8 cellular contexts compared by ENCODE assay signal in genomic region chr4:55545133-55545532, GRCh38. TPM values are rescaled to one million over a fixed set of nuclear protein-coding genes. Genes with fewer than 3 reads are reported as not detected.
DNase-seq lines count a peak whose midpoint lies in the region; ATAC-seq and TF ChIP-seq lines count a peak whose summit lies in the region.

No MANE protein-coding gene starts in this region.

- no peaks in the 10 kb centered on the region for H3K9me3 ChIP-seq in mesodermal cell (ENCODE audit: control insufficient read depth, low read length)

- peaks cover 4% of the 10 kb centered on the region for H3K4me1 ChIP-seq in mesodermal cell (ENCODE audit: control insufficient read depth, insufficient read depth, low read length, poor library complexity, severe bottlenecking)

- ATAC-seq in GM21390 (IDR thresholded peaks at IDR 0.05; ENCODE audit: unreplicated experiment) (no peak), HG02884 (IDR thresholded peaks at IDR 0.05; ENCODE audit: unreplicated experiment) (no peak)

- DNase-seq in DMS79 treated with DMSO at 0.1 percent for 48 hours (lab: John Stamatoyannopoulos, UW) = peak; percentile 23
- peak; percentile 72 for DNase-seq in NCI-H1436 treated with DMSO at 0.1 percent for 48 hours (lab: John Stamatoyannopoulos, UW)
- DNase-seq in brain microvascular endothelial cell = no peak
- no peak for DNase-seq in AG08396 (ENCODE audit: low spot score)
- no peak for DNase-seq in stimulated activated CD4-positive, alpha-beta T cell treated with anti-CD3 and anti-CD28 coated beads, Interleukin-2, amount 100 ng/mL, for 48 hours

- no peaks in the 10 kb centered on the region for H3K27me3 ChIP-seq in brain microvascular endothelial cell (replicated peaks)

- no peak for TF ChIP-seq CTCF in brain microvascular endothelial cell (IDR thresholded peaks at IDR 0.05; ENCODE audit: low read depth, low read length, missing control alignments)

- H3K27ac ChIP-seq in brain microvascular endothelial cell (peak overlapping the region; percentile 82), mesodermal cell (ENCODE audit: low read depth, low read length, severe bottlenecking) (peak overlapping the region; percentile 93)

- in situ Hi-C loops in brain microvascular endothelial cell (cut with HindIII; ENCODE audit: low pct_ligation_motif_present, low sequenced_read_pairs) = no loop called here

- WGBS in mesodermal cell (ENCODE audit: insufficient coverage in 2 of 2), 2 experiments = 0 to 7% methylated on average over 3 of the region's 7 CpGs

- peak overlapping the region; percentile 72 for H3K4me3 ChIP-seq in brain microvascular endothelial cell (ENCODE audit: low read depth, low read length)
- H3K4me3 ChIP-seq in mesodermal cell (ENCODE audit: extremely low read depth, insufficient read depth, low read length, poor library complexity, severe bottlenecking) = peak overlapping the region; percentile 80

- no peaks in the 10 kb centered on the region for H3K36me3 ChIP-seq in brain microvascular endothelial cell (replicated peaks)
- H3K36me3 ChIP-seq in mesodermal cell (ENCODE audit: control insufficient read depth, insufficient read depth, low read length) = peaks cover 6% of the 10 kb centered on the region

RNA-seq across cellular contexts. Expression of gene CLOCK, which starts 1.6 kb away (rescaled TPM):
- polyA plus RNA-seq in mesodermal cell (2013, experiment 1 of 2) = 16.1 TPM
- 16.9 TPM for polyA plus RNA-seq in mesodermal cell (2013, experiment 2 of 2)

RNA-seq across cellular contexts. Expression of gene PDCL2, which starts 46.9 kb away (rescaled TPM):
- not detected for polyA plus RNA-seq in mesodermal cell (2013, experiment 1 of 2)
- polyA plus RNA-seq in mesodermal cell (2013, experiment 2 of 2) = not detected

Comparison
In these comparisons a context has a peak if more than half of its experiments do, and no peak if none do; other contexts are left out.
1. DNase-seq: peak in DMS79 treated with DMSO at 0.1 percent for 48 hours (single experiment) and NCI-H1436 treated with DMSO at 0.1 percent for 48 hours (single experiment); none in brain microvascular endothelial cell (single experiment), AG08396 (single experiment) and stimulated activated CD4-positive, alpha-beta T cell treated with anti-CD3 and anti-CD28 coated beads, Interleukin-2, amount 100 ng/mL, for 48 hours (0 of 2).